Comparison of ENCODE assay signal across 25 cellular contexts in the genomic region with DNA sequence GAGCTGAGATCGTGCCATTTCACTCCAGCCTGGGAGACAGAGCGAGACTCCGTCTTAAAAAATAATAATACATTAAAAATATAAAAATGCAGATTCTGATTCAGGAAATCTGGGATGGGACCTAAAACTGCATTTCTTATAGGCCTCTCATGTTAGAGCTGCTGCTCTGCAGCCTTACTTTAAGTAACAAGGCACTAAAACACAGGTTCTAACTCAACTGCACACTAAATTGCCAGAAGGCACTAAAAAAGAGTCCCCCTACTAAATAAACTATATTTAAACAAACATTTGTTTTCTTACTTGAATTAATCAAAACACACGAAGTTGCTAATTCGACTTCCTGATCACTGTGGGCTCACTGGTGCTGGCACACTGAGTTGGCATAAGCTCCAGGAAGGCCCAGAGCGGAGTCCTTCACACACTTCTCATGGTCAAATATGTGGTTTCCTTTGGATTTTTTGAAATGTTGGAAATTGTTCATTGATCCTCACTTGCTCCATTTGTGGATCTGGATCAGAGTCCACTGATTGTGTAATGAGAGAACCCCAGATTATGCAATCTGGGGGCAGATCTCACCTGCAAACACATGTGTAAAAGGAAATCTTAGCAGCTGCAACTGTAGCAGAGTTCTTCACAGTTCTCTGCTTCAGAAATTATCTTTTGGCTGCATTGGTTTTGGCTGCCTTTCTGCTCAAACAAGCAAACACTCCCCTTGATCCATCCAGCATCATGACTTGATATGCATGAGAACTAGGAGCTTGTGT. TPM values are rescaled to one million over a fixed set of nuclear protein-coding genes. Genes with fewer than 3 reads are reported as not detected.
DNase-seq lines count a peak whose midpoint lies in the region; ATAC-seq, FAIRE-seq and TF ChIP-seq lines count a peak whose summit lies in the region.
"Had no signal": no experiment of that assay in that cellular context is flagged by ENCODE, and none has a peak within 500 bp of the region (broad histone marks: within the 10 kb centered on the region; RNA-seq: fewer than 3 reads in every experiment).

No MANE protein-coding gene starts in this region.

- no peak overlapping the region for H2BK5ac ChIP-seq in IMR-90 (ENCODE audit: low read depth, low read length, poor library complexity, severe bottlenecking)

- H3K27me3 Mint-ChIP-seq in activated CD4-positive, alpha-beta T cell treated with anti-CD3 and anti-CD28 coated beads, Interleukin-2, amount 10 ng/mL, durations not matched to agents 7 days and 5 days: no peaks in the 10 kb centered on the region
- H3K27me3 Mint-ChIP-seq in endothelial cell (ENCODE audit: unreplicated experiment) (peaks cover 8% of the 10 kb centered on the region), T-cell (no peaks in the 10 kb centered on the region), Calu3 (ENCODE audit: unreplicated experiment) (no peaks in the 10 kb centered on the region)
- H3K27me3 Mint-ChIP-seq: activated CD4-positive, alpha-beta T cell treated with anti-CD3 and anti-CD28 coated beads, Interleukin-2, amount 10 ng/mL, durations not matched to agents 24 days and 14 days; progenitor cell of endocrine pancreas had no signal

- H3K79me1 ChIP-seq in IMR-90 (ENCODE audit: low read depth in 1 of 2, low read length in 2 of 2): peaks cover 17 to 21% of the 10 kb centered on the region in 2 experiments; a peak in 3 of 4 replicates

- H2AK9ac ChIP-seq in IMR-90 (replicated peaks; ENCODE audit: low read depth, low read length, poor library complexity): no peak overlapping the region

- intact Hi-C loops in IMR-90 (cut with micrococcal nuclease): no loop called here
- intact Hi-C loops in pancreas (cut with DNase I): loop anchor here in 2 of 3 donors (10.0 kb wide), 1 partner anchor 49 kb away; no protein-coding TSS in a partner anchor
- intact Hi-C loops in Calu3 (cut with micrococcal nuclease; ENCODE audit: unreplicated experiment): no loop called here

- no peak overlapping the region for H2AK5ac ChIP-seq in IMR-90 (ENCODE audit: low read depth, low read length)

- H3K4me3 ChIP-seq in IMR-90 (ENCODE audit: insufficient read depth, low read depth, low read length): no peak overlapping the region
- no peak overlapping the region for H3K4me3 ChIP-seq in pancreas
- H3K4me3 ChIP-seq: gastrocnemius medialis, smooth muscle cell had no signal

- in situ Hi-C loops in IMR-90 (cut with MboI; ENCODE audit: low sequenced_read_pairs): no loop called here

- no peak for FAIRE-seq in pancreas (lab: Jason Lieb, UNC)
- FAIRE-seq: kidney, urothelium cell line had no signal

- H2BK15ac ChIP-seq in IMR-90 (ENCODE audit: low read depth, low read length): no peak overlapping the region

- H3K9me1 ChIP-seq in IMR-90 (ENCODE audit: insufficient read depth, low read length): no peaks in the 10 kb centered on the region

- dilution Hi-C loops in IMR-90 (cut with HindIII; ENCODE audit: low sequenced_read_pairs, unreplicated experiment): no loop called here

- no peak for TF ChIP-seq RAD21 in IMR-90 (IDR thresholded peaks at IDR 0.05; ENCODE audit: low read length)

- no peak overlapping the region for H3K4me3 Mint-ChIP-seq in activated CD4-positive, alpha-beta T cell treated with anti-CD3 and anti-CD28 coated beads, Interleukin-2, amount 10 ng/mL, durations not matched to agents 7 days and 5 days
- H3K4me3 Mint-ChIP-seq in endothelial cell (ENCODE audit: unreplicated experiment): no peak overlapping the region
- H3K4me3 Mint-ChIP-seq in T-cell: no peak overlapping the region
- H3K4me3 Mint-ChIP-seq in Calu3 (ENCODE audit: low read depth, unreplicated experiment): no peak overlapping the region
- H3K4me3 Mint-ChIP-seq: activated CD4-positive, alpha-beta T cell treated with anti-CD3 and anti-CD28 coated beads, Interleukin-2, amount 10 ng/mL, durations not matched to agents 24 days and 14 days had no signal

- no TSS peak for BruUV-seq in IMR-90 (replicated peaks; lab: Mats Ljungman, UMichigan)
- BruUV-seq in Calu3 (replicated peaks; lab: Mats Ljungman, UMichigan): no TSS peak

- no peak for ATAC-seq in IMR-90 (ENCODE audit: low read depth)
- peak; percentile 82 to 91 (median 85) for ATAC-seq in pancreas
- no peak for ATAC-seq in T-cell (replicated peaks in 1 of 4)
- ATAC-seq: gastrocnemius medialis, HCT116 had no signal

- TF ChIP-seq POLR2A in IMR-90 (IDR thresholded peaks at IDR 0.05; ENCODE audit: low read depth, low read length): no peak

- H3K36me3 ChIP-seq in IMR-90 (ENCODE audit: control insufficient read depth, insufficient read depth, low read length): no peaks in the 10 kb centered on the region
- no peaks in the 10 kb centered on the region for H3K36me3 ChIP-seq in pancreas
- H3K36me3 ChIP-seq: gastrocnemius medialis had no signal

- H3K23ac ChIP-seq in IMR-90 (ENCODE audit: low read depth, low read length): no peak overlapping the region

- no peak overlapping the region for H3K4ac ChIP-seq in IMR-90 (ENCODE audit: low read depth, low read length)

- no peak overlapping the region for H3K18ac ChIP-seq in IMR-90 (ENCODE audit: low read depth, low read length)

- H2BK20ac ChIP-seq in IMR-90 (ENCODE audit: low read depth, low read length): no peak overlapping the region

- TF ChIP-seq CTCF in IMR-90 (conservative IDR thresholded peaks at IDR 0.05; ENCODE audit: low read depth, low read length) (no peak), endothelial cell (IDR thresholded peaks at IDR 0.05; ENCODE audit: unreplicated experiment) (no peak), pancreas (IDR thresholded peaks at IDR 0.05) (no peak), Calu3 (IDR thresholded peaks at IDR 0.05; ENCODE audit: unreplicated experiment) (no peak)

- H3K9me3 Mint-ChIP-seq in activated CD4-positive, alpha-beta T cell treated with anti-CD3 and anti-CD28 coated beads, Interleukin-2, amount 10 ng/mL, durations not matched to agents 7 days and 5 days: no peaks in the 10 kb centered on the region
- H3K9me3 Mint-ChIP-seq in endothelial cell (ENCODE audit: unreplicated experiment) (no peaks in the 10 kb centered on the region), T-cell (no peaks in the 10 kb centered on the region), Calu3 (ENCODE audit: low read depth, unreplicated experiment) (no peaks in the 10 kb centered on the region)
- H3K9me3 Mint-ChIP-seq: activated CD4-positive, alpha-beta T cell treated with anti-CD3 and anti-CD28 coated beads, Interleukin-2, amount 10 ng/mL, durations not matched to agents 24 days and 14 days had no signal

- POLR2A ChIA-PET in activated CD4-positive, alpha-beta T cell treated with anti-CD3 and anti-CD28 coated beads, Interleukin-2, amount 10 ng/mL, durations not matched to agents 7 days and 5 days (lab: Charles Lee): no interaction called here
- POLR2A ChIA-PET in IMR-90 (lab: Charles Lee; ENCODE audit: unreplicated experiment): no interaction called here
- POLR2A ChIA-PET in T-cell (lab: Charles Lee): interaction anchor here in 1 of 2 donors (0.6 to 1.1 kb wide), 2 partner anchors 12 to 49 kb away, joined by 3 to 4 read pairs; no protein-coding TSS in a partner anchor

- H3K56ac ChIP-seq in IMR-90 (ENCODE audit: extremely low read depth, insufficient read depth, low read length): no peak overlapping the region

- no peak for DNase-seq in activated CD4-positive, alpha-beta T cell treated with anti-CD3 and anti-CD28 coated beads, Interleukin-2, amount 10 ng/mL, durations not matched to agents 7 days and 5 days
- DNase-seq in activated CD4-positive, alpha-beta T cell treated with anti-CD3 and anti-CD28 coated beads, Interleukin-2, amount 50 U/mL, for 1 hour: no peak
- DNase-seq in IMR-90: no peak
- no peak for DNase-seq in endothelial cell (ENCODE audit: low spot score)
- peak in 4 of 6 donors; percentile 53 to 76 (median 68) for DNase-seq in pancreas
- no peak for DNase-seq in ureter (ENCODE audit: low spot score)
- no peak for DNase-seq in T-cell
- DNase-seq in Calu3: no peak
- DNase-seq: 8988T; activated CD4-positive, alpha-beta T cell treated with anti-CD3 and anti-CD28 coated beads, Interleukin-2, amount 10 ng/mL, durations not matched to agents 24 days and 14 days; activated CD8-positive, alpha-beta memory T cell treated with anti-CD3 and anti-CD28 coated beads, Interleukin-2, amount 50 U/mL, for 48 hours; activated gamma-delta T cell; AML-193; amygdala; caudate nucleus; gastrocnemius medialis; kidney; NCI-H1694; NCI-H69; SHP77 treated with DMSO at 0.1 percent for 48 hours; stimulated activated CD4-positive, alpha-beta T cell treated with anti-CD3 and anti-CD28 coated beads, Interleukin-4, amount 100 ng/mL, for 1 hour had no signal

- H4K91ac ChIP-seq in IMR-90 (ENCODE audit: insufficient read depth, low read depth, low read length): no peak overlapping the region

- no peak overlapping the region for H3K14ac ChIP-seq in IMR-90 (replicated peaks; ENCODE audit: low read depth, low read length)

- peaks cover 5% of the 10 kb centered on the region for H3K4me1 Mint-ChIP-seq in activated CD4-positive, alpha-beta T cell treated with anti-CD3 and anti-CD28 coated beads, Interleukin-2, amount 10 ng/mL, durations not matched to agents 7 days and 5 days
- H3K4me1 Mint-ChIP-seq in endothelial cell (ENCODE audit: unreplicated experiment): peaks cover 14% of the 10 kb centered on the region
- peaks cover 10 to 33% (median 25%) of the 10 kb centered on the region in 3 donors for H3K4me1 Mint-ChIP-seq in T-cell
- peaks cover 3% of the 10 kb centered on the region for H3K4me1 Mint-ChIP-seq in Calu3 (ENCODE audit: low read depth, unreplicated experiment)

- no peak overlapping the region for H4K5ac ChIP-seq in IMR-90 (ENCODE audit: low read depth, low read length)

- no peak overlapping the region for H3K9ac ChIP-seq in IMR-90 (ENCODE audit: low read depth, low read length)

- H3K36me3 Mint-ChIP-seq in activated CD4-positive, alpha-beta T cell treated with anti-CD3 and anti-CD28 coated beads, Interleukin-2, amount 10 ng/mL, durations not matched to agents 7 days and 5 days (ENCODE audit: low read depth): peaks cover 13% of the 10 kb centered on the region
- H3K36me3 Mint-ChIP-seq in endothelial cell (ENCODE audit: low read depth, unreplicated experiment) (peaks cover 13% of the 10 kb centered on the region), T-cell (peaks cover 17% of the 10 kb centered on the region), Calu3 (ENCODE audit: insufficient read depth, unreplicated experiment) (no peaks in the 10 kb centered on the region)

- CTCF ChIA-PET in activated CD4-positive, alpha-beta T cell treated with anti-CD3 and anti-CD28 coated beads, Interleukin-2, amount 10 ng/mL, durations not matched to agents 7 days and 5 days (lab: Charles Lee): interaction anchor here (0.6 to 1.4 kb wide), 4 partner anchors 8 to 15 kb away, joined by 3 to 5 read pairs (median 3); no protein-coding TSS in a partner anchor
- CTCF ChIA-PET in IMR-90 (lab: Yijun Ruan, JAX): no interaction called here
- CTCF ChIA-PET in T-cell (lab: Charles Lee): interaction anchor here in 1 of 2 donors (1.0 kb wide), 1 partner anchor 81 kb away, joined by 3 read pairs; no protein-coding TSS in a partner anchor
- CTCF ChIA-PET in Calu3 (lab: Charles Lee): no interaction called here

- H2BK120ac ChIP-seq in IMR-90 (ENCODE audit: low read depth, low read length): no peak overlapping the region

- H3K4me2 ChIP-seq in IMR-90 (ENCODE audit: low read depth, low read length): no peak overlapping the region
- H3K4me2 ChIP-seq: smooth muscle cell had no signal

- no peak overlapping the region for H4K8ac ChIP-seq in IMR-90 (ENCODE audit: low read depth in 2 of 2, low read length in 2 of 2)

- no peaks in the 10 kb centered on the region for H4K20me1 ChIP-seq in IMR-90 (ENCODE audit: insufficient read depth, low read length)

- no peak overlapping the region for H3K27ac ChIP-seq in IMR-90 (ENCODE audit: insufficient read depth, low read length)
- peak overlapping the region; percentile 37 to 77 (median 57) for H3K27ac ChIP-seq in pancreas
- H3K27ac ChIP-seq: gastrocnemius medialis had no signal

- no peaks in the 10 kb centered on the region for H3K9me3 ChIP-seq in IMR-90 (ENCODE audit: control insufficient read depth, insufficient read depth, low read length)
- no peaks in the 10 kb centered on the region for H3K9me3 ChIP-seq in pancreas
- H3K9me3 ChIP-seq: gastrocnemius medialis had no signal

- H2AFZ ChIP-seq in IMR-90 (replicated peaks; ENCODE audit: low read length, poor library complexity): no peak overlapping the region

- H3K27me3 ChIP-seq in IMR-90 (ENCODE audit: control insufficient read depth, insufficient read depth, low read length) (no peaks in the 10 kb centered on the region), pancreas (no peaks in the 10 kb centered on the region)
- H3K27me3 ChIP-seq: gastrocnemius medialis had no signal

- WGBS in IMR-90 (ENCODE audit: extremely low coverage in 2 of 2, insufficient read length in 1 of 2), 2 experiments: no CpG with 5 or more reads among the region's 6 CpGs
- WGBS in pancreas, 2 donors: 36 to 38% methylated on average over 6 of the region's 6 CpGs

- peaks cover 2% of the 10 kb centered on the region; the same call in 1 of the 2 replicates for H3K4me1 ChIP-seq in IMR-90 (ENCODE audit: control insufficient read depth, insufficient read depth, low read length)
- H3K4me1 ChIP-seq in pancreas: peaks cover 13 to 29% (median 18%) of the 10 kb centered on the region in 3 donors

- peak overlapping the region; percentile 1 for H3K27ac Mint-ChIP-seq in activated CD4-positive, alpha-beta T cell treated with anti-CD3 and anti-CD28 coated beads, Interleukin-2, amount 10 ng/mL, durations not matched to agents 7 days and 5 days
- H3K27ac Mint-ChIP-seq in endothelial cell (ENCODE audit: unreplicated experiment): peak overlapping the region; percentile 61
- H3K27ac Mint-ChIP-seq in T-cell: peak overlapping the region in 1 of 2 donors; percentile 3
- H3K27ac Mint-ChIP-seq in Calu3 (ENCODE audit: unreplicated experiment): no peak overlapping the region
- H3K27ac Mint-ChIP-seq: activated CD4-positive, alpha-beta T cell treated with anti-CD3 and anti-CD28 coated beads, Interleukin-2, amount 10 ng/mL, durations not matched to agents 24 days and 14 days; progenitor cell of endocrine pancreas had no signal

RNA-seq across cellular contexts. Expression of gene AFF1, which starts 59.3 kb away (rescaled TPM):
- total RNA-seq in activated CD4-positive, alpha-beta T cell treated with anti-CD3 and anti-CD28 coated beads, Interleukin-2, amount 10 ng/mL, durations not matched to agents 7 days and 5 days: 10 to 100 TPM; 71.4 to 74.5 TPM
- total RNA-seq in IMR-90 (2012; rRNA removed): 7.0 and 10.8 TPM in 2 replicates
- 9.6 and 11.4 TPM in 2 replicates for polyA plus RNA-seq in IMR-90 (2012; rRNA removed)
- 1.8 and 3.5 TPM in 2 replicates for polyA plus RNA-seq in IMR-90 (2012; cell fraction: cytosol; rRNA removed)
- 6.8 and 17.8 TPM in 2 replicates for polyA plus RNA-seq in IMR-90 (2012; cell fraction: nucleus; rRNA removed; ENCODE audit: low replicate concordance)
- total RNA-seq in endothelial cell (ENCODE audit: unreplicated experiment): 93.1 TPM
- total RNA-seq in pancreas: 10 to 100 TPM; 35.8 to 62.0 (median 40.9) TPM
- 10 to 100 TPM; 11.8 to 13.0 TPM for polyA plus RNA-seq in pancreas
- total RNA-seq in ureter: 194 TPM
- 100 to 1,000 TPM in 2 of 5 donors, 10 to 100 TPM in 3; 65.3 to 112 (median 93.4) TPM for total RNA-seq in T-cell
- total RNA-seq in Calu3 (2022): 37.7 and 40.2 TPM in 2 replicates

Comparison
In these comparisons a context has a peak if more than half of its experiments do, and no peak if none do; other contexts are left out.
1. DNase-seq: peak in pancreas (4 of 6); none in activated CD4-positive, alpha-beta T cell treated with anti-CD3 and anti-CD28 coated beads, Interleukin-2, amount 10 ng/mL, durations not matched to agents 7 days and 5 days (single experiment), activated CD4-positive, alpha-beta T cell treated with anti-CD3 and anti-CD28 coated beads, Interleukin-2, amount 50 U/mL, for 1 hour (single experiment), IMR-90 (single experiment), endothelial cell (single experiment), ureter (single experiment), T-cell (0 of 34) and Calu3 (single experiment).
2. ATAC-seq: peak in pancreas (4 of 4); none in IMR-90 (single experiment) and T-cell (0 of 4).
3. intact Hi-C loops: an anchor here in pancreas (10.0 kb wide); none called in IMR-90 and Calu3.